In genomic region chr2:105378276-105378840, GRCh38 we compare ENCODE assay signal across 1 cellular context.
TF ChIP-seq lines count a peak whose summit lies in the region.

No MANE protein-coding gene starts in this region.

TF ChIP-seq in WTC11, 78 proteins besides CTCF, POLR2A, EP300 and RAD21 (continued from another document):
- TF ChIP-seq ATF2 (CRISPR knock-in tag; IDR thresholded peaks at IDR 0.05; ENCODE audit: borderline replicate concordance, low read depth) = no peak
- no peak for TF ChIP-seq JAZF1 (CRISPR knock-in tag; IDR thresholded peaks at IDR 0.05)
- no peak for TF ChIP-seq CBFB (CRISPR knock-in tag; IDR thresholded peaks at IDR 0.05; ENCODE audit: low read depth)
- no peak for TF ChIP-seq ZBTB43 (CRISPR knock-in tag; IDR thresholded peaks at IDR 0.05)
